1 cellular context compared by ENCODE assay signal in the genomic region with DNA sequence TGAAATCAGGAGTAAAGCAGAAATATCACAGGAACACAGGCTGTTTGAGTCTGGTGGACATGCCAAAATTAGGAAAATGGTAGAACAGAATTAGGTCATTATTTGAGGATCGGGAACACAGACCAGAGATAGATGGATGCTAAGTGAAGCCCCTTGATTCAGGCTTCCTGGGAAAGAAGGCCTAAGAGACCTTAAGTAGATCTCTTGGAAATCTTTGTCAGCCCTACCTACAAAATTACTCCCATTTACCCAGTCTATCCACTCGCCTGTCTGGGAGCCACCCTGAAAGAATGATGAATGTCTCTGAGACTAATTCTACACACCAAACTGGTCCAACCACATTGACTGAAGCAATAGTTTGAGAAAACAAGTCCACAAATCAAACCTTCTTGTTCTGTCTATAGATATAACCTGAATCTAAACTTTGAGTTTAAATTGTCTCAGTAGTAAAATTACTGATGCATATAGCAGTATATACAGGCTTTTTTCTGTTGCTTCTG.
TF ChIP-seq lines count a peak whose summit lies in the region.

No MANE protein-coding gene starts in this region.

TF ChIP-seq in WTC11, 78 proteins besides CTCF, POLR2A, EP300 and RAD21 (continued from another document):
- TF ChIP-seq, protein P1, sequence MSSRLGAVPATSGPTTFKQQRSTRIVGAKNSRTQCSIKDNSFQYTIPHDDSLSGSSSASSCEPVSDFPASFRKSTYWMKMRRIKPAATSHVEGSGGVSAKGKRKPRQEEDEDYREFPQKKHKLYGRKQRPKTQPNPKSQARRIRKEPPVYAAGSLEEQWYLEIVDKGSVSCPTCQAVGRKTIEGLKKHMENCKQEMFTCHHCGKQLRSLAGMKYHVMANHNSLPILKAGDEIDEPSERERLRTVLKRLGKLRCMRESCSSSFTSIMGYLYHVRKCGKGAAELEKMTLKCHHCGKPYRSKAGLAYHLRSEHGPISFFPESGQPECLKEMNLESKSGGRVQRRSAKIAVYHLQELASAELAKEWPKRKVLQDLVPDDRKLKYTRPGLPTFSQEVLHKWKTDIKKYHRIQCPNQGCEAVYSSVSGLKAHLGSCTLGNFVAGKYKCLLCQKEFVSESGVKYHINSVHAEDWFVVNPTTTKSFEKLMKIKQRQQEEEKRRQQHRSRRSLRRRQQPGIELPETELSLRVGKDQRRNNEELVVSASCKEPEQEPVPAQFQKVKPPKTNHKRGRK (CRISPR knock-in tag; IDR thresholded peaks at IDR 0.05; ENCODE audit: borderline replicate concordance): no peak
- TF ChIP-seq ETV6 (CRISPR knock-in tag; IDR thresholded peaks at IDR 0.05): no peak
